1 cellular context compared by ENCODE assay signal in genomic region chr3:124699686-124700396, GRCh38.
TF ChIP-seq lines count a peak whose summit lies in the region.

No MANE protein-coding gene starts in this region.

TF ChIP-seq in IMR-90, 13 proteins besides CTCF, POLR2A, EP300 and RAD21:
- no peak for TF ChIP-seq MAZ (IDR thresholded peaks at IDR 0.05; ENCODE audit: borderline replicate concordance, low read depth, low read length)
- no peak for TF ChIP-seq CHD1 (IDR thresholded peaks at IDR 0.05; ENCODE audit: low read depth, low read length)
- no peak for TF ChIP-seq USF2 (IDR thresholded peaks at IDR 0.05; ENCODE audit: low read depth, low read length)
- TF ChIP-seq NFE2L2 (IDR thresholded peaks at IDR 0.05; ENCODE audit: low read depth, low read length), result no peak
- no peak for TF ChIP-seq ELK1 (IDR thresholded peaks at IDR 0.05; ENCODE audit: borderline replicate concordance, low read depth, low read length)
- no peak for TF ChIP-seq SMC3 (IDR thresholded peaks at IDR 0.05; ENCODE audit: low read depth, low read length)
- TF ChIP-seq FOS (IDR thresholded peaks at IDR 0.05; ENCODE audit: low read depth, low read length), result no peak
- no peak for TF ChIP-seq RFX5 (IDR thresholded peaks at IDR 0.05; ENCODE audit: low read depth, low read length)
- TF ChIP-seq CEBPB (IDR thresholded peaks at IDR 0.05; ENCODE audit: low read depth, low read length), result no peak
- no peak for TF ChIP-seq RCOR1 (IDR thresholded peaks at IDR 0.05; ENCODE audit: insufficient replicate concordance, low read length)
- TF ChIP-seq BHLHE40 (IDR thresholded peaks at IDR 0.05; ENCODE audit: low read depth, low read length), result no peak
- TF ChIP-seq MXI1 (IDR thresholded peaks at IDR 0.05; ENCODE audit: borderline replicate concordance, low read depth, low read length), result no peak
- no peak for TF ChIP-seq MAFK (IDR thresholded peaks at IDR 0.05; ENCODE audit: low read depth, low read length)
